In the genomic region with DNA sequence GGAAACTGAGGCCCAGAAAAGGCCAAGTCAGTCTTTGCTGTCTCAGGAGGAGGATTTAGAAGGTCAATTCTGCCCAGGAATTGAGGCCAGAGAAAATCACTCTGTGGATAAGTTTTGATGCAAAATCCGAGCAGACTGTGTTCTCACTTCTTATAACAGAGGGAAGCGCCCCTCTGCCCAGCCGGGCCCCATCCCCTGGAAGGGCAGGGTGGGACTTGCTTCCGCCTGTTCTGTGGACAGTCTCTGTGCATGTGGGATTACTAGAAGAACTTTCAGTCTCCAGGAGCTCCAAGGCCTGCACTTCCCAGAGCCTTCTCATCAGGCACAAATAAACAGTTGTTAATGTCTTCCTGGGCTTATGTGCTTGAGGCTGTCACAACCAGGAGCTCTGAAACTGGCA, we compare ENCODE assay signal across 1 cellular context.
TF ChIP-seq lines count a peak whose summit lies in the region.

No MANE protein-coding gene starts in this region.

TF ChIP-seq in GM23338, 12 proteins besides CTCF, POLR2A, EP300 and RAD21 (continued from another document):
- TF ChIP-seq, protein P1, sequence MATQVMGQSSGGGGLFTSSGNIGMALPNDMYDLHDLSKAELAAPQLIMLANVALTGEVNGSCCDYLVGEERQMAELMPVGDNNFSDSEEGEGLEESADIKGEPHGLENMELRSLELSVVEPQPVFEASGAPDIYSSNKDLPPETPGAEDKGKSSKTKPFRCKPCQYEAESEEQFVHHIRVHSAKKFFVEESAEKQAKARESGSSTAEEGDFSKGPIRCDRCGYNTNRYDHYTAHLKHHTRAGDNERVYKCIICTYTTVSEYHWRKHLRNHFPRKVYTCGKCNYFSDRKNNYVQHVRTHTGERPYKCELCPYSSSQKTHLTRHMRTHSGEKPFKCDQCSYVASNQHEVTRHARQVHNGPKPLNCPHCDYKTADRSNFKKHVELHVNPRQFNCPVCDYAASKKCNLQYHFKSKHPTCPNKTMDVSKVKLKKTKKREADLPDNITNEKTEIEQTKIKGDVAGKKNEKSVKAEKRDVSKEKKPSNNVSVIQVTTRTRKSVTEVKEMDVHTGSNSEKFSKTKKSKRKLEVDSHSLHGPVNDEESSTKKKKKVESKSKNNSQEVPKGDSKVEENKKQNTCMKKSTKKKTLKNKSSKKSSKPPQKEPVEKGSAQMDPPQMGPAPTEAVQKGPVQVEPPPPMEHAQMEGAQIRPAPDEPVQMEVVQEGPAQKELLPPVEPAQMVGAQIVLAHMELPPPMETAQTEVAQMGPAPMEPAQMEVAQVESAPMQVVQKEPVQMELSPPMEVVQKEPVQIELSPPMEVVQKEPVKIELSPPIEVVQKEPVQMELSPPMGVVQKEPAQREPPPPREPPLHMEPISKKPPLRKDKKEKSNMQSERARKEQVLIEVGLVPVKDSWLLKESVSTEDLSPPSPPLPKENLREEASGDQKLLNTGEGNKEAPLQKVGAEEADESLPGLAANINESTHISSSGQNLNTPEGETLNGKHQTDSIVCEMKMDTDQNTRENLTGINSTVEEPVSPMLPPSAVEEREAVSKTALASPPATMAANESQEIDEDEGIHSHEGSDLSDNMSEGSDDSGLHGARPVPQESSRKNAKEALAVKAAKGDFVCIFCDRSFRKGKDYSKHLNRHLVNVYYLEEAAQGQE (IDR thresholded peaks at IDR 0.05; ENCODE audit: unreplicated experiment): no peak
- TF ChIP-seq, protein P2, sequence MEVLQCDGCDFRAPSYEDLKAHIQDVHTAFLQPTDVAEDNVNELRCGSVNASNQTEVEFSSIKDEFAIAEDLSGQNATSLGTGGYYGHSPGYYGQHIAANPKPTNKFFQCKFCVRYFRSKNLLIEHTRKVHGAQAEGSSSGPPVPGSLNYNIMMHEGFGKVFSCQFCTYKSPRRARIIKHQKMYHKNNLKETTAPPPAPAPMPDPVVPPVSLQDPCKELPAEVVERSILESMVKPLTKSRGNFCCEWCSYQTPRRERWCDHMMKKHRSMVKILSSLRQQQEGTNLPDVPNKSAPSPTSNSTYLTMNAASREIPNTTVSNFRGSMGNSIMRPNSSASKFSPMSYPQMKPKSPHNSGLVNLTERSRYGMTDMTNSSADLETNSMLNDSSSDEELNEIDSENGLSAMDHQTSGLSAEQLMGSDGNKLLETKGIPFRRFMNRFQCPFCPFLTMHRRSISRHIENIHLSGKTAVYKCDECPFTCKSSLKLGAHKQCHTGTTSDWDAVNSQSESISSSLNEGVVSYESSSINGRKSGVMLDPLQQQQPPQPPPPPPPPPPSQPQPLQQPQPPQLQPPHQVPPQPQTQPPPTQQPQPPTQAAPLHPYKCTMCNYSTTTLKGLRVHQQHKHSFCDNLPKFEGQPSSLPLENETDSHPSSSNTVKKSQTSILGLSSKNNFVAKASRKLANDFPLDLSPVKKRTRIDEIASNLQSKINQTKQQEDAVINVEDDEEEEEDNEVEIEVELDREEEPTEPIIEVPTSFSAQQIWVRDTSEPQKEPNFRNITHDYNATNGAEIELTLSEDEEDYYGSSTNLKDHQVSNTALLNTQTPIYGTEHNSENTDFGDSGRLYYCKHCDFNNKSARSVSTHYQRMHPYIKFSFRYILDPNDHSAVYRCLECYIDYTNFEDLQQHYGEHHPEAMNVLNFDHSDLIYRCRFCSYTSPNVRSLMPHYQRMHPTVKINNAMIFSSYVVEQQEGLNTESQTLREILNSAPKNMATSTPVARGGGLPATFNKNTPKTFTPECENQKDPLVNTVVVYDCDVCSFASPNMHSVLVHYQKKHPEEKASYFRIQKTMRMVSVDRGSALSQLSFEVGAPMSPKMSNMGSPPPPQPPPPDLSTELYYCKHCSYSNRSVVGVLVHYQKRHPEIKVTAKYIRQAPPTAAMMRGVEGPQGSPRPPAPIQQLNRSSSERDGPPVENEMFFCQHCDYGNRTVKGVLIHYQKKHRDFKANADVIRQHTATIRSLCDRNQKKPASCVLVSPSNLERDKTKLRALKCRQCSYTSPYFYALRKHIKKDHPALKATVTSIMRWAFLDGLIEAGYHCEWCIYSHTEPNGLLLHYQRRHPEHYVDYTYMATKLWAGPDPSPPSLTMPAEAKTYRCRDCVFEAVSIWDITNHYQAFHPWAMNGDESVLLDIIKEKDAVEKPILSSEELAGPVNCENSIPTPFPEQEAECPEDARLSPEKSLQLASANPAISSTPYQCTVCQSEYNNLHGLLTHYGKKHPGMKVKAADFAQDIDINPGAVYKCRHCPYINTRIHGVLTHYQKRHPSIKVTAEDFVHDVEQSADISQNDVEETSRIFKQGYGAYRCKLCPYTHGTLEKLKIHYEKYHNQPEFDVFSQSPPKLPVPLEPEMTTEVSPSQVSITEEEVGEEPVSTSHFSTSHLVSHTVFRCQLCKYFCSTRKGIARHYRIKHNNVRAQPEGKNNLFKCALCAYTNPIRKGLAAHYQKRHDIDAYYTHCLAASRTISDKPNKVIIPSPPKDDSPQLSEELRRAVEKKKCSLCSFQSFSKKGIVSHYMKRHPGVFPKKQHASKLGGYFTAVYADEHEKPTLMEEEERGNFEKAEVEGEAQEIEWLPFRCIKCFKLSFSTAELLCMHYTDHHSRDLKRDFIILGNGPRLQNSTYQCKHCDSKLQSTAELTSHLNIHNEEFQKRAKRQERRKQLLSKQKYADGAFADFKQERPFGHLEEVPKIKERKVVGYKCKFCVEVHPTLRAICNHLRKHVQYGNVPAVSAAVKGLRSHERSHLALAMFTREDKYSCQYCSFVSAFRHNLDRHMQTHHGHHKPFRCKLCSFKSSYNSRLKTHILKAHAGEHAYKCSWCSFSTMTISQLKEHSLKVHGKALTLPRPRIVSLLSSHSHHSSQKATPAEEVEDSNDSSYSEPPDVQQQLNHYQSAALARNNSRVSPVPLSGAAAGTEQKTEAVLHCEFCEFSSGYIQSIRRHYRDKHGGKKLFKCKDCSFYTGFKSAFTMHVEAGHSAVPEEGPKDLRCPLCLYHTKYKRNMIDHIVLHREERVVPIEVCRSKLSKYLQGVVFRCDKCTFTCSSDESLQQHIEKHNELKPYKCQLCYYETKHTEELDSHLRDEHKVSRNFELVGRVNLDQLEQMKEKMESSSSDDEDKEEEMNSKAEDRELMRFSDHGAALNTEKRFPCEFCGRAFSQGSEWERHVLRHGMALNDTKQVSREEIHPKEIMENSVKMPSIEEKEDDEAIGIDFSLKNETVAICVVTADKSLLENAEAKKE (CRISPR knock-in tag; IDR thresholded peaks at IDR 0.05): no peak
- no peak for TF ChIP-seq JUNB (IDR thresholded peaks at IDR 0.05; ENCODE audit: unreplicated experiment)
- TF ChIP-seq POLR2AphosphoS5 (IDR thresholded peaks at IDR 0.05; ENCODE audit: low read depth): no peak
- no peak for TF ChIP-seq ZNF114 (CRISPR knock-in tag; IDR thresholded peaks at IDR 0.05)
- TF ChIP-seq EZH2phosphoT487 (IDR thresholded peaks at IDR 0.05; ENCODE audit: unreplicated experiment): no peak
- no peak for TF ChIP-seq EZH2 (IDR thresholded peaks at IDR 0.05; ENCODE audit: low read depth, unreplicated experiment)
- TF ChIP-seq CREB1 (CRISPR knock-in tag; IDR thresholded peaks at IDR 0.05; ENCODE audit: low read depth): no peak
- TF ChIP-seq ZNF331 (CRISPR knock-in tag; IDR thresholded peaks at IDR 0.05; ENCODE audit: low read depth): no peak
